12 cellular contexts compared by ENCODE assay signal in the genomic region with DNA sequence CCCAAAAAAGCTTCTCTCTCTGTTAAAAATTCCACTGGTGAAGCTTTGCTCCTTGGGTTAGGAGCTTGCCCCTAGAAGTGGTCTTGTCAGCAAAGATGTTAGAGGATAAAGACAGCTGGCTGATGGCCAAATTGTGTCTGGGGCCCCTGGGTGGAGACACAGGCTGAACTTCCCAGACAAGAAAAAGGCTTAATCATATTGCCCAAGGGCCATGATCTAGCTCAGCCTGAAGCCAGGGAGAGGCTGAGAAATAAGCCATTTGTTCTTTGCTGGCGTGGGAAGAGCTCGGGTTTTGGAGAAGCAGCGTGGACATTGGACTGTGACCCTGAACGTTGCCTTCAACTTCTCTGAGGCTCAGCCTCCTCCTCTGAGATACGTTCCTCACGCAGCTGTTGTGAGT.
DNase-seq lines count a peak whose midpoint lies in the region; TF ChIP-seq lines count a peak whose summit lies in the region.
"Had no signal": no experiment of that assay in that cellular context is flagged by ENCODE, and none has a peak within 500 bp of the region (broad histone marks: within the 10 kb centered on the region; RNA-seq: fewer than 3 reads in every experiment).

No MANE protein-coding gene starts in this region.

- H3K27me3 Mint-ChIP-seq in Caco-2 (ENCODE audit: insufficient read depth, unreplicated experiment), result no peaks in the 10 kb centered on the region
- no peaks in the 10 kb centered on the region for H3K27me3 Mint-ChIP-seq in activated T-cell treated with anti-CD3 and anti-CD28 coated beads, Interleukin-2, amount 50 U/mL, for 24 hours
- H3K27me3 Mint-ChIP-seq: activated CD4-positive, alpha-beta T cell treated with anti-CD3 and anti-CD28 coated beads, Interleukin-2, amount 10 ng/mL, durations not matched to agents 7 days and 5 days; naive thymus-derived CD8-positive, alpha-beta T cell had no signal

- no peak overlapping the region for H2BK5ac ChIP-seq in neuronal stem cell (ENCODE audit: low read length)

- H2BK120ac ChIP-seq in neuronal stem cell (ENCODE audit: low read depth, low read length), result no peak overlapping the region

- WGBS in neuronal stem cell (ENCODE audit: extremely low coverage in 2 of 2, insufficient read length in 2 of 2, insufficient replicate concordance in 1 of 2), 2 donors, result no CpG with 5 or more reads among the region's 6 CpGs
- WGBS in thyroid gland, 2 donors, result 68 to 70% methylated on average over 6 of the region's 6 CpGs

- H3K14ac ChIP-seq in neuronal stem cell (ENCODE audit: low read length), result no peak overlapping the region

- peak overlapping the region; percentile 65 for H2AK5ac ChIP-seq in neuronal stem cell (ENCODE audit: low read depth, low read length)

- intact Hi-C loops in Caco-2 (cut with micrococcal nuclease; ENCODE audit: unreplicated experiment) (no loop called here), thyroid gland (cut with DNase I) (no loop called here)

- H3K4me3 ChIP-seq in Caco-2 (ENCODE audit: low read depth, low read length) (no peak overlapping the region), fibroblast of lung (replicated peaks in 1 of 4; ENCODE audit: control extremely low read depth in 1 of 4, insufficient read depth in 1 of 4, low read depth in 3 of 4, low read length in 4 of 4) (no peak overlapping the region), neuronal stem cell (ENCODE audit: low read length in 2 of 2) (no peak overlapping the region), thyroid gland (replicated peaks in 1 of 3) (no peak overlapping the region)

- no TSS peak for BruUV-seq in Caco-2 (replicated peaks; lab: Mats Ljungman, UMichigan)

- H2AFZ ChIP-seq in fibroblast of lung (ENCODE audit: low read length) (no peak overlapping the region), neuronal stem cell (ENCODE audit: low read length) (no peak overlapping the region)

- TF ChIP-seq POLR2A in thyroid gland (IDR thresholded peaks at IDR 0.05), result no peak

- no peak overlapping the region for H4K91ac ChIP-seq in neuronal stem cell (ENCODE audit: low read depth, low read length, poor library complexity)

- H3K79me2 ChIP-seq in fibroblast of lung (ENCODE audit: control insufficient read depth, insufficient read depth, low read length), result no peaks in the 10 kb centered on the region

- H4K20me1 ChIP-seq in fibroblast of lung (ENCODE audit: control insufficient read depth, extremely low read depth, insufficient read depth, low read length), result no peaks in the 10 kb centered on the region

- H2BK15ac ChIP-seq in neuronal stem cell (ENCODE audit: low read length), result no peak overlapping the region

- H3K27ac Mint-ChIP-seq in Caco-2 (ENCODE audit: unreplicated experiment), result no peak overlapping the region
- no peak overlapping the region for H3K27ac Mint-ChIP-seq in activated T-cell treated with anti-CD3 and anti-CD28 coated beads, Interleukin-2, amount 50 U/mL, for 24 hours
- H3K27ac Mint-ChIP-seq: activated CD4-positive, alpha-beta T cell treated with anti-CD3 and anti-CD28 coated beads, Interleukin-2, amount 10 ng/mL, durations not matched to agents 7 days and 5 days had no signal

- H3K18ac ChIP-seq in neuronal stem cell (ENCODE audit: low read length), result no peak overlapping the region

- POLR2A ChIA-PET in Caco-2 (lab: Charles Lee), result no interaction called here

- H3K4ac ChIP-seq in neuronal stem cell (ENCODE audit: low read length), result no peak overlapping the region

- peaks cover 31% of the 10 kb centered on the region for H3K4me1 Mint-ChIP-seq in Caco-2 (ENCODE audit: low read depth, unreplicated experiment)
- no peaks in the 10 kb centered on the region for H3K4me1 Mint-ChIP-seq in activated T-cell treated with anti-CD3 and anti-CD28 coated beads, Interleukin-2, amount 50 U/mL, for 24 hours (ENCODE audit: low read depth)
- H3K4me1 Mint-ChIP-seq: activated CD4-positive, alpha-beta T cell treated with anti-CD3 and anti-CD28 coated beads, Interleukin-2, amount 10 ng/mL, durations not matched to agents 7 days and 5 days had no signal

- TF ChIP-seq CTCF in Caco-2 (IDR thresholded peaks at IDR 0.05; ENCODE audit: insufficient read depth in 1 of 2, low read depth in 1 of 2, low read length in 1 of 2, severe bottlenecking in 1 of 2, unreplicated experiment in 1 of 2) (no peak), fibroblast of lung (conservative IDR thresholded peaks at IDR 0.05 in 1 of 2, IDR thresholded peaks at IDR 0.05 in 1 of 2; ENCODE audit: low read depth in 1 of 2, low read length in 2 of 2) (no peak), thyroid gland (IDR thresholded peaks at IDR 0.05) (no peak)

- H3K4me3 Mint-ChIP-seq in Caco-2 (ENCODE audit: unreplicated experiment), result no peak overlapping the region
- H3K4me3 Mint-ChIP-seq in activated T-cell treated with anti-CD3 and anti-CD28 coated beads, Interleukin-2, amount 50 U/mL, for 24 hours, result no peak overlapping the region
- H3K4me3 Mint-ChIP-seq: activated CD4-positive, alpha-beta T cell treated with anti-CD3 and anti-CD28 coated beads, Interleukin-2, amount 10 ng/mL, durations not matched to agents 7 days and 5 days; CD4-positive, CD25-positive, alpha-beta regulatory T cell had no signal

- H3K9ac ChIP-seq in fibroblast of lung (ENCODE audit: insufficient read depth, low read length) (no peak overlapping the region), neuronal stem cell (ENCODE audit: low read depth, low read length, poor library complexity) (no peak overlapping the region)

- H3K4me2 ChIP-seq in fibroblast of lung (ENCODE audit: extremely low read depth, insufficient read depth, low read length), result peak overlapping the region; percentile 19
- H3K4me2 ChIP-seq in neuronal stem cell (ENCODE audit: insufficient read depth, low read length, poor library complexity, severe bottlenecking), result no peak overlapping the region

- no peak overlapping the region for H2BK12ac ChIP-seq in neuronal stem cell (ENCODE audit: low read length)

- H3K27ac ChIP-seq in fibroblast of lung (ENCODE audit: insufficient read depth, low read length), result peak overlapping the region; percentile 98
- H3K27ac ChIP-seq in neuronal stem cell (replicated peaks; ENCODE audit: low read length), result no peak overlapping the region
- H3K27ac ChIP-seq in thyroid gland, result peak overlapping the region in 1 of 3 donors; percentile 28

- peaks cover 5% of the 10 kb centered on the region for H3K36me3 Mint-ChIP-seq in Caco-2 (ENCODE audit: insufficient read depth, unreplicated experiment)
- H3K36me3 Mint-ChIP-seq in activated T-cell treated with anti-CD3 and anti-CD28 coated beads, Interleukin-2, amount 50 U/mL, for 24 hours (ENCODE audit: low read depth), result no peaks in the 10 kb centered on the region
- H3K36me3 Mint-ChIP-seq: CD4-positive, CD25-positive, alpha-beta regulatory T cell had no signal

- H3K9me3 Mint-ChIP-seq in Caco-2 (ENCODE audit: unreplicated experiment), result no peaks in the 10 kb centered on the region
- no peaks in the 10 kb centered on the region for H3K9me3 Mint-ChIP-seq in activated T-cell treated with anti-CD3 and anti-CD28 coated beads, Interleukin-2, amount 50 U/mL, for 24 hours
- H3K9me3 Mint-ChIP-seq: activated CD4-positive, alpha-beta T cell treated with anti-CD3 and anti-CD28 coated beads, Interleukin-2, amount 10 ng/mL, durations not matched to agents 7 days and 5 days; CD4-positive, CD25-positive, alpha-beta regulatory T cell; naive thymus-derived CD8-positive, alpha-beta T cell had no signal

- peaks cover 2% of the 10 kb centered on the region for H3K79me1 ChIP-seq in neuronal stem cell (ENCODE audit: low read depth, low read length)

- H3K27me3 ChIP-seq in Caco-2 (replicated peaks; ENCODE audit: control insufficient read depth, insufficient read depth, low read length) (no peaks in the 10 kb centered on the region), fibroblast of lung (ENCODE audit: control insufficient read depth, insufficient read depth, low read length) (no peaks in the 10 kb centered on the region), neuronal stem cell (ENCODE audit: control insufficient read depth in 3 of 3, insufficient read depth in 3 of 3, low read depth in 1 of 3, low read length in 3 of 3) (no peaks in the 10 kb centered on the region), thyroid gland (no peaks in the 10 kb centered on the region)

- H3K36me3 ChIP-seq in Caco-2 (ENCODE audit: control insufficient read depth, insufficient read depth, low read length) (no peaks in the 10 kb centered on the region), fibroblast of lung (ENCODE audit: control insufficient read depth, insufficient read depth, low read length) (no peaks in the 10 kb centered on the region), neuronal stem cell (replicated peaks in 1 of 2; ENCODE audit: control insufficient read depth in 2 of 2, insufficient read depth in 2 of 2, low read length in 2 of 2) (no peaks in the 10 kb centered on the region), thyroid gland (no peaks in the 10 kb centered on the region)

- H3K4me1 ChIP-seq in Caco-2, result peaks cover 42% of the 10 kb centered on the region
- H3K4me1 ChIP-seq in fibroblast of lung (ENCODE audit: control insufficient read depth, extremely low read depth, insufficient read depth, low read length), result peaks cover 52% of the 10 kb centered on the region
- peaks cover 14 to 32% of the 10 kb centered on the region in 2 donors for H3K4me1 ChIP-seq in neuronal stem cell (ENCODE audit: control insufficient read depth in 2 of 2, insufficient read depth in 1 of 2, low read depth in 1 of 2, low read length in 2 of 2)
- peaks cover 38 to 64% of the 10 kb centered on the region in 2 donors for H3K4me1 ChIP-seq in thyroid gland

- H3K23ac ChIP-seq in neuronal stem cell (ENCODE audit: low read depth, low read length, poor library complexity), result no peak overlapping the region

- DNase-seq in Caco-2, result peak; percentile 24 to 51
- DNase-seq in RPMI8226, result peak; percentile 27
- DNase-seq in fibroblast of lung (ENCODE audit: low read depth in 2 of 2), result peak; percentile 59 to 92
- DNase-seq in neuronal stem cell (ENCODE audit: low spot score), result no peak
- DNase-seq in activated T-cell treated with anti-CD3 and anti-CD28 coated beads, Interleukin-2, amount 50 U/mL, for 24 hours, result no peak
- no peak for DNase-seq in thyroid gland
- DNase-seq in NCI-H748 (lab: John Stamatoyannopoulos, UW; ENCODE audit: unreplicated experiment), result no peak
- no peak for DNase-seq in hypothalamus (lab: John Stamatoyannopoulos, UW)
- DNase-seq: activated CD4-positive, alpha-beta T cell treated with anti-CD3 and anti-CD28 coated beads, Interleukin-2, amount 10 ng/mL, durations not matched to agents 7 days and 5 days; CD4-positive, CD25-positive, alpha-beta regulatory T cell; cortex of kidney had no signal

- H4K8ac ChIP-seq in neuronal stem cell (ENCODE audit: low read depth, low read length), result no peak overlapping the region

- CTCF ChIA-PET in Caco-2 (lab: Charles Lee), result interaction anchor here (0.8 to 1.2 kb wide), 2 partner anchors 93 to 99 kb away, joined by 3 to 5 read pairs; no protein-coding TSS in a partner anchor

- H3K9me3 ChIP-seq in Caco-2, result no peaks in the 10 kb centered on the region
- H3K9me3 ChIP-seq in fibroblast of lung (ENCODE audit: control insufficient read depth, insufficient read depth, low read depth, low read length), result no peaks in the 10 kb centered on the region
- H3K9me3 ChIP-seq in neuronal stem cell (replicated peaks in 1 of 2; ENCODE audit: control insufficient read depth in 2 of 2, insufficient read depth in 1 of 2, low read depth in 1 of 2, low read length in 2 of 2), result no peaks in the 10 kb centered on the region
- no peaks in the 10 kb centered on the region for H3K9me3 ChIP-seq in thyroid gland

Comparison
In these comparisons a context has a peak if more than half of its experiments do, and no peak if none do; other contexts are left out.
1. DNase-seq: peak in Caco-2 (2 of 2), RPMI8226 (single experiment) and fibroblast of lung (2 of 2); none in neuronal stem cell (single experiment), activated T-cell treated with anti-CD3 and anti-CD28 coated beads, Interleukin-2, amount 50 U/mL, for 24 hours (single experiment), thyroid gland (0 of 2), NCI-H748 (single experiment) and hypothalamus (0 of 51).